ENCODE assay signal across 17 cellular contexts in genomic region chr2:61759718-61760117, GRCh38.
DNase-seq lines count a peak whose midpoint lies in the region; ATAC-seq and TF ChIP-seq lines count a peak whose summit lies in the region.
"Had no signal": no experiment of that assay in that cellular context is flagged by ENCODE, and none has a peak within 500 bp of the region (broad histone marks: within the 10 kb centered on the region; RNA-seq: fewer than 3 reads in every experiment).

No MANE protein-coding gene starts in this region.

- POLR2A ChIA-PET in AG04449 (lab: Yijun Ruan, JAX): no interaction called here

- H3K4me3 ChIP-seq in AG04449 (ENCODE audit: low read depth, low read length) (no peak overlapping the region), astrocyte of the cerebellum (ENCODE audit: low read depth, low read length) (no peak overlapping the region), hepatocyte (no peak overlapping the region)
- H3K4me3 ChIP-seq: left lung had no signal

- CTCF ChIA-PET in AG04449 (lab: Yijun Ruan, JAX): no interaction called here

- H3K27ac Mint-ChIP-seq in activated naive CD8-positive, alpha-beta T cell treated with anti-CD3 and anti-CD28 coated beads for 36 hours: no peak overlapping the region
- H3K27ac Mint-ChIP-seq in activated CD4-positive, alpha-beta T cell treated with anti-CD3 and anti-CD28 coated beads, Interleukin-2, amount 10 ng/mL, durations not matched to agents 24 days and 14 days: no peak overlapping the region
- H3K27ac Mint-ChIP-seq: stimulated activated memory B cell treated with anti-CD40 and anti-IgM and Interleukin-4, amounts not matched to agents 10 μg/mL and 1 μg/mL and 100 μg/mL, for 72 hours had no signal

- H3K4me2 ChIP-seq in hepatocyte: no peak overlapping the region

- H3K27ac ChIP-seq in hepatocyte: peak overlapping the region; percentile 58
- H3K27ac ChIP-seq: neutrophil had no signal

- no peak for TF ChIP-seq CTCF in AG04449 (IDR thresholded peaks at IDR 0.05; ENCODE audit: insufficient read depth, low read length, missing control alignments)
- TF ChIP-seq CTCF in astrocyte of the cerebellum (IDR thresholded peaks at IDR 0.05; ENCODE audit: low read depth, low read length, missing control alignments): no peak
- TF ChIP-seq CTCF in hepatocyte (IDR thresholded peaks at IDR 0.05; ENCODE audit: poor library complexity): no peak

- H3K27me3 Mint-ChIP-seq in activated naive CD8-positive, alpha-beta T cell treated with anti-CD3 and anti-CD28 coated beads for 36 hours: no peaks in the 10 kb centered on the region
- peaks cover 2% of the 10 kb centered on the region for H3K27me3 Mint-ChIP-seq in activated CD4-positive, alpha-beta T cell treated with anti-CD3 and anti-CD28 coated beads, Interleukin-2, amount 10 ng/mL, durations not matched to agents 24 days and 14 days
- H3K27me3 Mint-ChIP-seq: central memory CD8-positive, alpha-beta T cell; stimulated activated memory B cell treated with anti-CD40 and anti-IgM and Interleukin-4, amounts not matched to agents 10 μg/mL and 1 μg/mL and 100 μg/mL, for 72 hours had no signal

- no peaks in the 10 kb centered on the region for H3K9me3 ChIP-seq in hepatocyte (ENCODE audit: low read depth)
- H3K9me3 ChIP-seq: neutrophil had no signal

- no peaks in the 10 kb centered on the region for H3K27me3 ChIP-seq in hepatocyte
- H3K27me3 ChIP-seq: left lung had no signal

- in situ Hi-C loops in astrocyte of the cerebellum (cut with HindIII; ENCODE audit: low sequenced_read_pairs): no loop called here

- H3K4me3 Mint-ChIP-seq in activated naive CD8-positive, alpha-beta T cell treated with anti-CD3 and anti-CD28 coated beads for 36 hours: no peak overlapping the region
- H3K4me3 Mint-ChIP-seq in activated CD4-positive, alpha-beta T cell treated with anti-CD3 and anti-CD28 coated beads, Interleukin-2, amount 10 ng/mL, durations not matched to agents 24 days and 14 days: no peak overlapping the region
- H3K4me3 Mint-ChIP-seq: activated T-cell treated with anti-CD3 and anti-CD28 coated beads, Interleukin-2, amount 50 U/mL, for 4 hours; central memory CD8-positive, alpha-beta T cell; stimulated activated memory B cell treated with anti-CD40 and anti-IgM and Interleukin-4, amounts not matched to agents 10 μg/mL and 1 μg/mL and 100 μg/mL, for 72 hours had no signal

- no peak overlapping the region for H2AFZ ChIP-seq in hepatocyte

- H3K36me3 Mint-ChIP-seq in activated naive CD8-positive, alpha-beta T cell treated with anti-CD3 and anti-CD28 coated beads for 36 hours: peaks cover 8% of the 10 kb centered on the region
- peaks cover 7% of the 10 kb centered on the region for H3K36me3 Mint-ChIP-seq in activated CD4-positive, alpha-beta T cell treated with anti-CD3 and anti-CD28 coated beads, Interleukin-2, amount 10 ng/mL, durations not matched to agents 24 days and 14 days (ENCODE audit: low read depth)

- peaks cover 6% of the 10 kb centered on the region for H3K79me2 ChIP-seq in hepatocyte

- DNase-seq in AG04449 (ENCODE audit: low read depth, low spot score) (peak; percentile 28), HT1080 (ENCODE audit: low read depth) (peak; percentile 78), astrocyte of the cerebellum (ENCODE audit: low read depth) (peak; percentile 32), hepatocyte (ENCODE audit: low spot score) (no peak), DMS153 (lab: John Stamatoyannopoulos, UW) (no peak)
- DNase-seq in activated naive CD8-positive, alpha-beta T cell treated with anti-CD3 and anti-CD28 coated beads for 36 hours: no peak
- no peak for DNase-seq in activated CD4-positive, alpha-beta T cell treated with anti-CD3 and anti-CD28 coated beads, Interleukin-2, amount 10 ng/mL, durations not matched to agents 24 days and 14 days
- DNase-seq: activated CD4-positive, CD25-positive, alpha-beta regulatory T cell; activated T-cell treated with anti-CD3 and anti-CD28 coated beads, Interleukin-2, amount 50 U/mL, for 4 hours; C1 segment of cervical spinal cord; left lung; NCI-H1105; NCI-H524 had no signal

- WGBS in hepatocyte (ENCODE audit: low lambda C conversion rate, missing lambda C conversion rate): 88% methylated on average over 2 of the region's 2 CpGs

- H3K36me3 ChIP-seq in hepatocyte (replicated peaks; ENCODE audit: insufficient read depth, low read depth): no peaks in the 10 kb centered on the region
- H3K36me3 ChIP-seq: left lung, neutrophil had no signal

- intact Hi-C loops in activated CD4-positive, alpha-beta T cell treated with anti-CD3 and anti-CD28 coated beads, Interleukin-2, amount 10 ng/mL, durations not matched to agents 24 days and 14 days (cut with micrococcal nuclease): loop anchor here (5.0 to 10.0 kb wide), 4 partner anchors 435 to 945 kb away; partner anchors contain the start of genes B3GNT2, EHBP1, PEX13 and PUS10

- no peaks in the 10 kb centered on the region for H3K9me2 ChIP-seq in hepatocyte (replicated peaks; ENCODE audit: insufficient read depth)

- peaks cover 3% of the 10 kb centered on the region for H3K9me3 Mint-ChIP-seq in activated naive CD8-positive, alpha-beta T cell treated with anti-CD3 and anti-CD28 coated beads for 36 hours
- peaks cover 9% of the 10 kb centered on the region for H3K9me3 Mint-ChIP-seq in activated CD4-positive, alpha-beta T cell treated with anti-CD3 and anti-CD28 coated beads, Interleukin-2, amount 10 ng/mL, durations not matched to agents 24 days and 14 days

- no peaks in the 10 kb centered on the region for H3K4me1 ChIP-seq in hepatocyte (ENCODE audit: insufficient read depth)

- H4K20me1 ChIP-seq in hepatocyte (ENCODE audit: insufficient read depth, poor library complexity, severe bottlenecking): no peaks in the 10 kb centered on the region

- H3K4me1 Mint-ChIP-seq in activated naive CD8-positive, alpha-beta T cell treated with anti-CD3 and anti-CD28 coated beads for 36 hours: peaks cover 20% of the 10 kb centered on the region
- peaks cover 12% of the 10 kb centered on the region for H3K4me1 Mint-ChIP-seq in activated CD4-positive, alpha-beta T cell treated with anti-CD3 and anti-CD28 coated beads, Interleukin-2, amount 10 ng/mL, durations not matched to agents 24 days and 14 days

- no peak for ATAC-seq in GM21515 (IDR thresholded peaks at IDR 0.05; ENCODE audit: unreplicated experiment)
- ATAC-seq: activated T-cell treated with anti-CD3 and anti-CD28 coated beads, Interleukin-2, amount 50 U/mL, for 4 hours; stimulated activated memory B cell treated with anti-CD40 and anti-IgM and Interleukin-4, amounts not matched to agents 10 μg/mL and 1 μg/mL and 100 μg/mL, for 72 hours had no signal

Comparison
In these comparisons a context has a peak if more than half of its experiments do, and no peak if none do; other contexts are left out.
1. DNase-seq: peak in AG04449 (single experiment), HT1080 (single experiment) and astrocyte of the cerebellum (single experiment); none in hepatocyte (single experiment), DMS153 (single experiment), activated naive CD8-positive, alpha-beta T cell treated with anti-CD3 and anti-CD28 coated beads for 36 hours (single experiment) and activated CD4-positive, alpha-beta T cell treated with anti-CD3 and anti-CD28 coated beads, Interleukin-2, amount 10 ng/mL, durations not matched to agents 24 days and 14 days (single experiment).